In the genomic region with DNA sequence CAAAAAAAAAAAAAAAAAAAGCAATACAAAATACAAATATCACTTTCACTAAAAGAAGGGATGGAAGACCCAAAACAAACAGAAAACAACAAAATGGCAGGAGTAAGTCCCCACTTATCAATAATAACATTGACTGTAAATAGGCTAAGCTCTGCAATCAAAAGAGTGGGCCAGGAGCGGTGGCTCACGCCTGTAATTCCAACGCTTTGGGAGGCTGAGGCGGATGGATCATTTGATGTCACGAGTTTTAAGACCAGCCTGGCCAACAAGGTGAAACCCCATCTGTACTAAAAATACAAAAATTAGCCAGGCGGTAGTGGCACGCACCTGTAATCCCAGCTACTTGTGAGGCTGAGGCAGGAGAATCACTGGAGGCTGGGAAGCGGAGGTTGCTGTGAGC, we compare ENCODE assay signal across 29 cellular contexts.
"Had no signal": no experiment of that assay in that cellular context is flagged by ENCODE, and none has a peak within 500 bp of the region (broad histone marks: within the 10 kb centered on the region; RNA-seq: fewer than 3 reads in every experiment).

No MANE protein-coding gene starts in this region.

- H3K4me1 ChIP-seq: neural progenitor cell, parathyroid adenoma, prostate gland, right atrium auricular region, suprapubic skin, testis, tibial artery, vagina had no signal

- H3K9me3 ChIP-seq: ovary, prostate gland, right atrium auricular region, right lobe of liver, sigmoid colon, suprapubic skin, testis, tibial artery, transverse colon, vagina had no signal

- H3K4me1 Mint-ChIP-seq: nephron, neural progenitor cell had no signal

- DNase-seq: naive thymus-derived CD4-positive, alpha-beta T cell; natural killer cell; occipital lobe; retina; right lobe of liver; sigmoid colon; small intestine; stimulated activated CD4-positive, alpha-beta T cell treated with anti-CD3 and anti-CD28 coated beads, Interleukin-15, amount 100 ng/mL, for 24 hours; stimulated activated CD4-positive, alpha-beta T cell treated with anti-CD3 and anti-CD28 coated beads, Interleukin-4, amount 100 ng/mL, for 1 hour; stimulated activated CD4-positive, alpha-beta T cell treated with anti-CD3 and anti-CD28 coated beads, Interleukin-4, amount 100 ng/mL, for 4 hours; stimulated activated CD8-positive, alpha-beta memory T cell treated with anti-CD3 and anti-CD28 coated beads, Interleukin-4, amount 100 ng/mL, for 48 hours; stimulated activated naive CD4-positive, alpha-beta T cell; stimulated activated naive CD8-positive, alpha-beta T cell treated with anti-CD3 and anti-CD28 coated beads, Interleukin-15, amount 100 ng/mL, for 72 hours; stimulated activated naive CD8-positive, alpha-beta T cell treated with anti-CD3 and anti-CD28 coated beads, Interleukin-15, Interleukin-2, amounts not matched to agents 100 U/mL and 50 U/mL, for 24 hours; substantia nigra; testis; transverse colon had no signal

- ATAC-seq: naive thymus-derived CD4-positive, alpha-beta T cell; natural killer cell; right lobe of liver; stimulated activated memory B cell treated with anti-CD40 and anti-IgM and Interleukin-4, amounts not matched to agents 10 μg/mL and 1 μg/mL and 100 μg/mL, for 72 hours; stimulated activated naive CD8-positive, alpha-beta T cell treated with anti-CD3 and anti-CD28 coated beads, Interleukin-15, amount 100 ng/mL, for 72 hours; stimulated activated naive CD8-positive, alpha-beta T cell treated with anti-CD3 and anti-CD28 coated beads, Interleukin-15, Interleukin-2, amounts not matched to agents 100 U/mL and 50 U/mL, for 24 hours had no signal

- H3K36me3 Mint-ChIP-seq: natural killer cell had no signal

- H3K27me3 Mint-ChIP-seq: naive thymus-derived CD4-positive, alpha-beta T cell; stimulated activated memory B cell treated with anti-CD40 and anti-IgM and Interleukin-4, amounts not matched to agents 10 μg/mL and 1 μg/mL and 100 μg/mL, for 72 hours; stimulated activated naive CD8-positive, alpha-beta T cell treated with anti-CD3 and anti-CD28 coated beads, Interleukin-15, amount 100 ng/mL, for 72 hours had no signal

- H3K9ac ChIP-seq: neural progenitor cell, parathyroid adenoma had no signal

- H3K27ac Mint-ChIP-seq: natural killer cell; nephron; neural progenitor cell; stimulated activated memory B cell treated with anti-CD40 and anti-IgM and Interleukin-4, amounts not matched to agents 10 μg/mL and 1 μg/mL and 100 μg/mL, for 72 hours; type B pancreatic cell had no signal

- FAIRE-seq: small intestine, urothelium cell line had no signal

- H3K27ac ChIP-seq: neural progenitor cell, ovary, parathyroid adenoma, prostate gland, right atrium auricular region, right lobe of liver, suprapubic skin, testis, tibial artery, transverse colon, vagina had no signal

- H3K36me3 ChIP-seq: neural progenitor cell, ovary, prostate gland, transverse colon, vagina had no signal

- H3K27me3 ChIP-seq: neural progenitor cell, ovary, right atrium auricular region, right lobe of liver, sigmoid colon, suprapubic skin, testis, tibial artery, transverse colon, vagina had no signal

- H3K4me3 Mint-ChIP-seq: naive thymus-derived CD4-positive, alpha-beta T cell; natural killer cell; nephron; neural progenitor cell; stimulated activated memory B cell treated with anti-CD40 and anti-IgM and Interleukin-4, amounts not matched to agents 10 μg/mL and 1 μg/mL and 100 μg/mL, for 72 hours; stimulated activated naive CD8-positive, alpha-beta T cell treated with anti-CD3 and anti-CD28 coated beads, Interleukin-15, amount 100 ng/mL, for 72 hours; type B pancreatic cell had no signal

- H3K4me3 ChIP-seq: neural progenitor cell, ovary, prostate gland, right atrium auricular region, right lobe of liver, sigmoid colon, suprapubic skin, testis, tibial artery, transverse colon, vagina had no signal
